Comparison of ENCODE assay signal across 8 cellular contexts in the genomic region with DNA sequence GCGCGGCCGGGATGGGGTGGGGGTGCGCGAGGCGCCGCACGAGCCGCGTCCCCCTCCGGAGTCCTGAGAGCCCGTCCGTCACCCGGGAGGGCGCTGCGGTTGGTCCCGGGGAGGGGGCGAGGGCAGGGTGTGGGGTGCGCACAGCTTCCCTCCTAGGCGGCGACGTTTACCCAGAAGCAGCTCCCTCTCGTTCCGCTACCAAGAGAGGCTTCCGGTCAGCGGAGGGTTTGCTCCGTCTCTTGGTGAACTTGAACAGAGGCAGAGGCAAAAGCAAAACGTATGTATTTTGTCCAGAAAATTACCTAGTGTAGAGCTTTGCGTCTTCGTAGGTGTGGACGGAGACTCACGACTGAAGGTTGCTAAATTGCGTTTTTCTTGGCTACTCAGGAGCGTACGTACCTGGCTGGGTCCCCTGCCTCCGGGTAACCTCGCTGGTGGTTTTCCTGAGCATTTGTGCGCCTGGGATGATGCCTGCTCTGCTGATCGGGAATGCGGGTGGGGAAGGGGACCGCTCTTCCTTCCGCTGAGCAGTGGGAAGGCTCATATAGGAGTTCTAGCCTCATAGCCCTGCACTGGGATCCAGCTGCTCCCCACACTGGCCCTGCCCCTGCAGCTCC. TPM values are rescaled to one million over a fixed set of nuclear protein-coding genes. Genes with fewer than 3 reads are reported as not detected.
DNase-seq lines count a peak whose midpoint lies in the region; TF ChIP-seq lines count a peak whose summit lies in the region.

No MANE protein-coding gene starts in this region.

- intact Hi-C loops in posterior vena cava (cut with DNase I): no loop called here

- peaks cover 11 to 18% (median 15%) of the 10 kb centered on the region in 3 donors for H3K4me1 Mint-ChIP-seq in CD8-positive, alpha-beta memory T cell
- peaks cover 24% of the 10 kb centered on the region for H3K4me1 Mint-ChIP-seq in glutamatergic neuron (ENCODE audit: low read depth, unreplicated experiment)

- H3K4me3 Mint-ChIP-seq in CD8-positive, alpha-beta memory T cell: peak overlapping the region in 5 of 7 donors; percentile 30 to 66 (median 61)
- H3K4me3 Mint-ChIP-seq in glutamatergic neuron (ENCODE audit: unreplicated experiment): peak overlapping the region; percentile 87

- H3K4me1 ChIP-seq in CD8-positive, alpha-beta memory T cell (ENCODE audit: insufficient read depth, low read length): peaks cover 11% of the 10 kb centered on the region
- no peaks in the 10 kb centered on the region for H3K4me1 ChIP-seq in osteoblast (ENCODE audit: insufficient read depth, low read length)

- CTCF ChIA-PET in CD8-positive, alpha-beta memory T cell (lab: Charles Lee): no interaction called here

- peaks cover 48 to 78% of the 10 kb centered on the region in 2 donors for H3K27me3 Mint-ChIP-seq in CD8-positive, alpha-beta memory T cell
- H3K27me3 Mint-ChIP-seq in glutamatergic neuron (ENCODE audit: unreplicated experiment): peaks cover 10% of the 10 kb centered on the region

- H3K79me2 ChIP-seq in osteoblast (ENCODE audit: insufficient read depth, low read length): no peaks in the 10 kb centered on the region

- H3K27ac ChIP-seq in CD8-positive, alpha-beta memory T cell (ENCODE audit: low read depth, low read length): no peak overlapping the region
- no peak overlapping the region for H3K27ac ChIP-seq in osteoblast (ENCODE audit: low read depth, low read length)

- no peak overlapping the region for H3K27ac Mint-ChIP-seq in CD8-positive, alpha-beta memory T cell
- peak overlapping the region; percentile 41 for H3K27ac Mint-ChIP-seq in glutamatergic neuron (ENCODE audit: unreplicated experiment)

- peaks cover 0 to 2% (median 0%) of the 10 kb centered on the region in 5 donors for H3K9me3 Mint-ChIP-seq in CD8-positive, alpha-beta memory T cell
- peaks cover 7% of the 10 kb centered on the region for H3K9me3 Mint-ChIP-seq in glutamatergic neuron (ENCODE audit: unreplicated experiment)

- no peaks in the 10 kb centered on the region for H3K36me3 Mint-ChIP-seq in CD8-positive, alpha-beta memory T cell
- no peaks in the 10 kb centered on the region for H3K36me3 Mint-ChIP-seq in glutamatergic neuron (ENCODE audit: unreplicated experiment)

- POLR2A ChIA-PET in CD8-positive, alpha-beta memory T cell (lab: Charles Lee): no interaction called here

- no peaks in the 10 kb centered on the region for H3K9me3 ChIP-seq in CD8-positive, alpha-beta memory T cell (ENCODE audit: low read length)
- H3K9me3 ChIP-seq in osteoblast (ENCODE audit: low read depth, low read length): no peaks in the 10 kb centered on the region

- H3K36me3 ChIP-seq in CD8-positive, alpha-beta memory T cell (ENCODE audit: insufficient read depth, low read length): no peaks in the 10 kb centered on the region
- no peaks in the 10 kb centered on the region for H3K36me3 ChIP-seq in osteoblast (ENCODE audit: insufficient read depth, low read length)

- TF ChIP-seq CTCF in glutamatergic neuron (IDR thresholded peaks at IDR 0.05; ENCODE audit: partially characterized antibody, unreplicated experiment) (no peak), osteoblast (IDR thresholded peaks at IDR 0.05; ENCODE audit: extremely low read depth, low read depth, low read length) (no peak)

- peak overlapping the region; percentile 13 for H3K4me2 ChIP-seq in osteoblast (ENCODE audit: insufficient read depth, low read length)

- no peaks in the 10 kb centered on the region for H4K20me1 ChIP-seq in osteoblast (ENCODE audit: insufficient read depth, low read length)

- DNase-seq in CD8-positive, alpha-beta memory T cell: no peak
- DNase-seq in glutamatergic neuron: peak; percentile 59
- DNase-seq in osteoblast (ENCODE audit: insufficient read length, low spot score, missing footprints): peak; percentile 73
- DNase-seq in posterior vena cava (ENCODE audit: low spot score): no peak
- no peak for DNase-seq in middle frontal gyrus (ENCODE audit: extremely low spot score, low spot score)
- DNase-seq in HPDE6-E6E7 (ENCODE audit: extremely low spot score): no peak
- no peak for DNase-seq in activated CD4-positive, alpha-beta T cell treated with anti-CD3 and anti-CD28 coated beads for 4 hours

- no peak overlapping the region for H3K4me3 ChIP-seq in CD8-positive, alpha-beta memory T cell (ENCODE audit: low read length)
- H3K4me3 ChIP-seq in osteoblast (ENCODE audit: insufficient read depth, low read length): no peak overlapping the region

- no peak overlapping the region for H2AFZ ChIP-seq in osteoblast (ENCODE audit: low read length)

- peaks cover 6% of the 10 kb centered on the region for H3K27me3 ChIP-seq in CD8-positive, alpha-beta memory T cell (ENCODE audit: insufficient read depth, low read length, poor library complexity, severe bottlenecking)
- H3K27me3 ChIP-seq in osteoblast (ENCODE audit: insufficient read depth, low read length): peaks cover 35% of the 10 kb centered on the region

TF ChIP-seq in PFSK-1, 5 proteins besides CTCF, POLR2A, EP300 and RAD21:
- TF ChIP-seq REST (IDR thresholded peaks at IDR 0.05; ENCODE audit: insufficient read depth in 1 of 2, low read depth in 2 of 2, low read length in 2 of 2): no peak
- no peak for TF ChIP-seq FOXP2 (optimal IDR thresholded peaks at IDR 0.05; ENCODE audit: borderline replicate concordance, extremely low read depth, extremely low read length, insufficient read depth)
- no peak for TF ChIP-seq TAF1 (IDR thresholded peaks at IDR 0.05; ENCODE audit: borderline replicate concordance, insufficient read depth, low read length)
- peak; percentile 13; the same call in 1 of the 2 replicates for TF ChIP-seq POLR2AphosphoS5 (IDR thresholded peaks at IDR 0.05; ENCODE audit: low read depth, low read length)
- no peak for TF ChIP-seq SIN3A (IDR thresholded peaks at IDR 0.05; ENCODE audit: borderline replicate concordance, insufficient read depth, low read length)
TF ChIP-seq in PFSK-1: peak in this region for 1.

RNA-seq across cellular contexts. Expression of gene WSCD1, which starts 0.8 kb away (rescaled TPM):
- total RNA-seq in CD8-positive, alpha-beta memory T cell: under 1 TPM; 0.13 to 0.35 TPM
- polyA plus RNA-seq in CD8-positive, alpha-beta memory T cell: not detected
- 182 TPM for polyA plus RNA-seq in PFSK-1 (2012; ENCODE audit: insufficient read length, low read depth)
- total RNA-seq in glutamatergic neuron (ENCODE audit: unreplicated experiment): 35.6 TPM
- total RNA-seq in osteoblast: not detected in 2 replicates
- total RNA-seq in posterior vena cava: 1 to 10 TPM; 4.2 to 6.0 TPM

Comparison
In these comparisons a context has a peak if more than half of its experiments do, and no peak if none do; other contexts are left out.
1. DNase-seq: peak in glutamatergic neuron (single experiment) and osteoblast (single experiment); none in CD8-positive, alpha-beta memory T cell (0 of 5), posterior vena cava (single experiment), middle frontal gyrus (single experiment), HPDE6-E6E7 (single experiment) and activated CD4-positive, alpha-beta T cell treated with anti-CD3 and anti-CD28 coated beads for 4 hours (0 of 2).